ENCODE assay signal across 1 cellular context in genomic region chr1:904271-904950, GRCh38.
TF ChIP-seq lines count a peak whose summit lies in the region.

No MANE protein-coding gene starts in this region.

TF ChIP-seq in K562, 482 proteins besides CTCF, POLR2A, EP300 and RAD21 (continued from another document and continues in another):
- TF ChIP-seq, protein P1, sequence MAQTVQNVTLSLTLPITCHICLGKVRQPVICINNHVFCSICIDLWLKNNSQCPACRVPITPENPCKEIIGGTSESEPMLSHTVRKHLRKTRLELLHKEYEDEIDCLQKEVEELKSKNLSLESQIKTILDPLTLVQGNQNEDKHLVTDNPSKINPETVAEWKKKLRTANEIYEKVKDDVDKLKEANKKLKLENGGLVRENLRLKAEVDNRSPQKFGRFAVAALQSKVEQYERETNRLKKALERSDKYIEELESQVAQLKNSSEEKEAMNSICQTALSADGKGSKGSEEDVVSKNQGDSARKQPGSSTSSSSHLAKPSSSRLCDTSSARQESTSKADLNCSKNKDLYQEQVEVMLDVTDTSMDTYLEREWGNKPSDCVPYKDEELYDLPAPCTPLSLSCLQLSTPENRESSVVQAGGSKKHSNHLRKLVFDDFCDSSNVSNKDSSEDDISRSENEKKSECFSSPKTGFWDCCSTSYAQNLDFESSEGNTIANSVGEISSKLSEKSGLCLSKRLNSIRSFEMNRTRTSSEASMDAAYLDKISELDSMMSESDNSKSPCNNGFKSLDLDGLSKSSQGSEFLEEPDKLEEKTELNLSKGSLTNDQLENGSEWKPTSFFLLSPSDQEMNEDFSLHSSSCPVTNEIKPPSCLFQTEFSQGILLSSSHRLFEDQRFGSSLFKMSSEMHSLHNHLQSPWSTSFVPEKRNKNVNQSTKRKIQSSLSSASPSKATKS (CRISPR knock-in tag; IDR thresholded peaks at IDR 0.05), result no peak
- TF ChIP-seq AFF4 (CRISPR knock-in tag; IDR thresholded peaks at IDR 0.05) (peak; percentile 70; the same call in 1 of the 2 replicates), RB1 (IDR thresholded peaks at IDR 0.05; ENCODE audit: low read depth) (peak; percentile 98), GTF2A2 (tag; IDR thresholded peaks at IDR 0.05) (no peak), NRF1 (conservative IDR thresholded peaks at IDR 0.05 in 1 of 2, IDR thresholded peaks at IDR 0.05 in 1 of 2) (peak in 1 of 2 experiments; percentile 62; a peak in 2 of 4 replicates), ZNF224 (CRISPR knock-in tag; IDR thresholded peaks at IDR 0.05) (peak; percentile 94), TBP (optimal IDR thresholded peaks at IDR 0.05; ENCODE audit: low read depth, low read length) (peak; percentile 90), ATF1 (CRISPR knock-in tag; IDR thresholded peaks at IDR 0.05) (no peak), ATF1 (tag; IDR thresholded peaks at IDR 0.05) (peak; percentile 47), DACH1 (IDR thresholded peaks at IDR 0.05; ENCODE audit: partially characterized antibody) (no peak), STAG1 (CRISPR knock-in tag; IDR thresholded peaks at IDR 0.05; ENCODE audit: borderline replicate concordance) (peak; percentile 74), MYC (IDR thresholded peaks at IDR 0.05; ENCODE audit: low read depth, low read length) (peak; percentile 98), MYC (CRISPR knock-in tag; IDR thresholded peaks at IDR 0.05; ENCODE audit: borderline replicate concordance, low read depth) (no peak), JUN (IDR thresholded peaks at IDR 0.05; ENCODE audit: borderline replicate concordance, low read depth, low read length) (peak; percentile 53; the same call in 1 of the 2 replicates), JUN (CRISPR knock-in tag; IDR thresholded peaks at IDR 0.05; ENCODE audit: borderline replicate concordance) (peak; percentile 93; the same call in 1 of the 2 replicates), NUFIP1 (IDR thresholded peaks at IDR 0.05; ENCODE audit: partially characterized antibody) (no peak), IFI16 (CRISPR knock-in tag; IDR thresholded peaks at IDR 0.05) (no peak), JUND (IDR thresholded peaks at IDR 0.05; ENCODE audit: borderline replicate concordance, low read depth, low read length) (peak; percentile 41), JUND (tag; IDR thresholded peaks at IDR 0.05; ENCODE audit: borderline replicate concordance, low read depth, low read length) (peak; percentile 15; the same call in 1 of the 3 replicates), ZNF124 (CRISPR knock-in tag; IDR thresholded peaks at IDR 0.05) (peak; percentile 84), ZNF165 (CRISPR knock-in tag; IDR thresholded peaks at IDR 0.05; ENCODE audit: borderline replicate concordance) (no peak), HOXB6 (CRISPR knock-in tag; IDR thresholded peaks at IDR 0.05; ENCODE audit: borderline replicate concordance) (no peak), NFRKB (IDR thresholded peaks at IDR 0.05; ENCODE audit: low read depth) (no peak), ZNF444 (CRISPR knock-in tag; IDR thresholded peaks at IDR 0.05) (no peak), FIP1L1 (IDR thresholded peaks at IDR 0.05; ENCODE audit: low read depth, low read length, poor library complexity, severe bottlenecking) (peak; percentile 94), NCOA2 (IDR thresholded peaks at IDR 0.05; ENCODE audit: partially characterized antibody in 2 of 2) (no peak), TCF7 (IDR thresholded peaks at IDR 0.05; ENCODE audit: borderline replicate concordance) (no peak), ZNF197 (CRISPR knock-in tag; IDR thresholded peaks at IDR 0.05; ENCODE audit: low read depth) (no peak), PTTG1 (tag; IDR thresholded peaks at IDR 0.05; ENCODE audit: low read depth) (no peak), CREB3 (tag; conservative IDR thresholded peaks at IDR 0.05; ENCODE audit: low read depth) (no peak), DDX20 (tag; IDR thresholded peaks at IDR 0.05; ENCODE audit: low read depth) (no peak), SMC3 (conservative IDR thresholded peaks at IDR 0.05; ENCODE audit: insufficient read depth, low read depth, low read length) (peak; percentile 80), FOXA1 (IDR thresholded peaks at IDR 0.05; ENCODE audit: borderline replicate concordance) (no peak), RBM22 (IDR thresholded peaks at IDR 0.05; ENCODE audit: low read depth, low read length, poor library complexity, severe bottlenecking) (peak; percentile 75), ATF3 (IDR thresholded peaks at IDR 0.05) (no peak), ATF3 (CRISPR knock-in tag; conservative IDR thresholded peaks at IDR 0.05) (no peak), ZNF561 (CRISPR knock-in tag; conservative IDR thresholded peaks at IDR 0.05) (no peak), CREBBP (IDR thresholded peaks at IDR 0.05; ENCODE audit: low read depth, low read length) (no peak), ZNF134 (CRISPR knock-in tag; conservative IDR thresholded peaks at IDR 0.05) (no peak), DNMT1 (IDR thresholded peaks at IDR 0.05) (no peak), U2AF2 (optimal IDR thresholded peaks at IDR 0.05; ENCODE audit: low read depth, low read length) (no peak), NR2C2 (CRISPR knock-in tag; IDR thresholded peaks at IDR 0.05) (peak; percentile 74), NR2C2 (tag; IDR thresholded peaks at IDR 0.05) (no peak), BRCA1 (IDR thresholded peaks at IDR 0.05) (no peak), BRCA1 (CRISPR knock-in tag; IDR thresholded peaks at IDR 0.05) (peak; percentile 94; the same call in 1 of the 2 replicates), NCOA6 (IDR thresholded peaks at IDR 0.05) (no peak)
- TF ChIP-seq, protein P2, sequence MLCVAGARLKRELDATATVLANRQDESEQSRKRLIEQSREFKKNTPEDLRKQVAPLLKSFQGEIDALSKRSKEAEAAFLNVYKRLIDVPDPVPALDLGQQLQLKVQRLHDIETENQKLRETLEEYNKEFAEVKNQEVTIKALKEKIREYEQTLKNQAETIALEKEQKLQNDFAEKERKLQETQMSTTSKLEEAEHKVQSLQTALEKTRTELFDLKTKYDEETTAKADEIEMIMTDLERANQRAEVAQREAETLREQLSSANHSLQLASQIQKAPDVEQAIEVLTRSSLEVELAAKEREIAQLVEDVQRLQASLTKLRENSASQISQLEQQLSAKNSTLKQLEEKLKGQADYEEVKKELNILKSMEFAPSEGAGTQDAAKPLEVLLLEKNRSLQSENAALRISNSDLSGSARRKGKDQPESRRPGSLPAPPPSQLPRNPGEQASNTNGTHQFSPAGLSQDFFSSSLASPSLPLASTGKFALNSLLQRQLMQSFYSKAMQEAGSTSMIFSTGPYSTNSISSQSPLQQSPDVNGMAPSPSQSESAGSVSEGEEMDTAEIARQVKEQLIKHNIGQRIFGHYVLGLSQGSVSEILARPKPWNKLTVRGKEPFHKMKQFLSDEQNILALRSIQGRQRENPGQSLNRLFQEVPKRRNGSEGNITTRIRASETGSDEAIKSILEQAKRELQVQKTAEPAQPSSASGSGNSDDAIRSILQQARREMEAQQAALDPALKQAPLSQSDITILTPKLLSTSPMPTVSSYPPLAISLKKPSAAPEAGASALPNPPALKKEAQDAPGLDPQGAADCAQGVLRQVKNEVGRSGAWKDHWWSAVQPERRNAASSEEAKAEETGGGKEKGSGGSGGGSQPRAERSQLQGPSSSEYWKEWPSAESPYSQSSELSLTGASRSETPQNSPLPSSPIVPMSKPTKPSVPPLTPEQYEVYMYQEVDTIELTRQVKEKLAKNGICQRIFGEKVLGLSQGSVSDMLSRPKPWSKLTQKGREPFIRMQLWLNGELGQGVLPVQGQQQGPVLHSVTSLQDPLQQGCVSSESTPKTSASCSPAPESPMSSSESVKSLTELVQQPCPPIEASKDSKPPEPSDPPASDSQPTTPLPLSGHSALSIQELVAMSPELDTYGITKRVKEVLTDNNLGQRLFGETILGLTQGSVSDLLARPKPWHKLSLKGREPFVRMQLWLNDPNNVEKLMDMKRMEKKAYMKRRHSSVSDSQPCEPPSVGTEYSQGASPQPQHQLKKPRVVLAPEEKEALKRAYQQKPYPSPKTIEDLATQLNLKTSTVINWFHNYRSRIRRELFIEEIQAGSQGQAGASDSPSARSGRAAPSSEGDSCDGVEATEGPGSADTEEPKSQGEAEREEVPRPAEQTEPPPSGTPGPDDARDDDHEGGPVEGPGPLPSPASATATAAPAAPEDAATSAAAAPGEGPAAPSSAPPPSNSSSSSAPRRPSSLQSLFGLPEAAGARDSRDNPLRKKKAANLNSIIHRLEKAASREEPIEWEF (CRISPR knock-in tag; IDR thresholded peaks at IDR 0.05), result no peak
- TF ChIP-seq, protein P3, sequence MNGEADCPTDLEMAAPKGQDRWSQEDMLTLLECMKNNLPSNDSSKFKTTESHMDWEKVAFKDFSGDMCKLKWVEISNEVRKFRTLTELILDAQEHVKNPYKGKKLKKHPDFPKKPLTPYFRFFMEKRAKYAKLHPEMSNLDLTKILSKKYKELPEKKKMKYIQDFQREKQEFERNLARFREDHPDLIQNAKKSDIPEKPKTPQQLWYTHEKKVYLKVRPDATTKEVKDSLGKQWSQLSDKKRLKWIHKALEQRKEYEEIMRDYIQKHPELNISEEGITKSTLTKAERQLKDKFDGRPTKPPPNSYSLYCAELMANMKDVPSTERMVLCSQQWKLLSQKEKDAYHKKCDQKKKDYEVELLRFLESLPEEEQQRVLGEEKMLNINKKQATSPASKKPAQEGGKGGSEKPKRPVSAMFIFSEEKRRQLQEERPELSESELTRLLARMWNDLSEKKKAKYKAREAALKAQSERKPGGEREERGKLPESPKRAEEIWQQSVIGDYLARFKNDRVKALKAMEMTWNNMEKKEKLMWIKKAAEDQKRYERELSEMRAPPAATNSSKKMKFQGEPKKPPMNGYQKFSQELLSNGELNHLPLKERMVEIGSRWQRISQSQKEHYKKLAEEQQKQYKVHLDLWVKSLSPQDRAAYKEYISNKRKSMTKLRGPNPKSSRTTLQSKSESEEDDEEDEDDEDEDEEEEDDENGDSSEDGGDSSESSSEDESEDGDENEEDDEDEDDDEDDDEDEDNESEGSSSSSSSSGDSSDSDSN (IDR thresholded peaks at IDR 0.05; ENCODE audit: borderline replicate concordance in 1 of 2, low read depth in 2 of 2, low read length in 2 of 2), result peak in 1 of 2 experiments; percentile 83; a peak in 2 of 4 replicates
- TF ChIP-seq, protein P4, sequence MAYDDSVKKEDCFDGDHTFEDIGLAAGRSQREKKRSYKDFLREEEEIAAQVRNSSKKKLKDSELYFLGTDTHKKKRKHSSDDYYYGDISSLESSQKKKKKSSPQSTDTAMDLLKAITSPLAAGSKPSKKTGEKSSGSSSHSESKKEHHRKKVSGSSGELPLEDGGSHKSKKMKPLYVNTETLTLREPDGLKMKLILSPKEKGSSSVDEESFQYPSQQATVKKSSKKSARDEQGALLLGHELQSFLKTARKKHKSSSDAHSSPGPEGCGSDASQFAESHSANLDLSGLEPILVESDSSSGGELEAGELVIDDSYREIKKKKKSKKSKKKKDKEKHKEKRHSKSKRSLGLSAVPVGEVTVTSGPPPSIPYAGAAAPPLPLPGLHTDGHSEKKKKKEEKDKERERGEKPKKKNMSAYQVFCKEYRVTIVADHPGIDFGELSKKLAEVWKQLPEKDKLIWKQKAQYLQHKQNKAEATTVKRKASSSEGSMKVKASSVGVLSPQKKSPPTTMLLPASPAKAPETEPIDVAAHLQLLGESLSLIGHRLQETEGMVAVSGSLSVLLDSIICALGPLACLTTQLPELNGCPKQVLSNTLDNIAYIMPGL (CRISPR knock-in tag; IDR thresholded peaks at IDR 0.05), result peak; percentile 89; the same call in 1 of the 2 replicates
- TF ChIP-seq, protein P5, sequence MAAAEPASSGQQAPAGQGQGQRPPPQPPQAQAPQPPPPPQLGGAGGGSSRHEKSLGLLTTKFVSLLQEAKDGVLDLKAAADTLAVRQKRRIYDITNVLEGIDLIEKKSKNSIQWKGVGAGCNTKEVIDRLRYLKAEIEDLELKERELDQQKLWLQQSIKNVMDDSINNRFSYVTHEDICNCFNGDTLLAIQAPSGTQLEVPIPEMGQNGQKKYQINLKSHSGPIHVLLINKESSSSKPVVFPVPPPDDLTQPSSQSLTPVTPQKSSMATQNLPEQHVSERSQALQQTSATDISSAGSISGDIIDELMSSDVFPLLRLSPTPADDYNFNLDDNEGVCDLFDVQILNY (CRISPR knock-in tag; IDR thresholded peaks at IDR 0.05), result peak; percentile 88
